Comparison of ENCODE assay signal across 8 cellular contexts in genomic region chr10:101780818-101781654, GRCh38. TPM values are rescaled to one million over a fixed set of nuclear protein-coding genes. Genes with fewer than 3 reads are reported as not detected.
A peak's percentile ranks its signal among the peaks of the same experiment; 100 is the strongest.
DNase-seq lines count a peak whose midpoint lies in the region; ATAC-seq, FAIRE-seq and TF ChIP-seq lines count a peak whose summit lies in the region.

No MANE protein-coding gene starts in this region.

- peaks cover 57% of the 10 kb centered on the region for H3K4me1 Mint-ChIP-seq in WTC11

- H3K4me3 ChIP-seq in A549: no peak overlapping the region
- H3K4me3 ChIP-seq in mammary epithelial cell (replicated peaks in 1 of 3; ENCODE audit: insufficient read depth in 1 of 3, low read depth in 2 of 3, low read length in 3 of 3): peak overlapping the region in 1 of 3 experiments; percentile 91

- no peaks in the 10 kb centered on the region for H3K9me3 Mint-ChIP-seq in WTC11

- FAIRE-seq in A549 (lab: Jason Lieb, UNC): no peak
- peak; percentile 82 for FAIRE-seq in GM12891 (lab: Jason Lieb, UNC)

- H4K20me1 ChIP-seq in mammary epithelial cell (ENCODE audit: insufficient read depth, low read length): no peaks in the 10 kb centered on the region

- CTCF ChIA-PET in A549 (lab: Yijun Ruan, JAX): interaction anchor here (0.6 to 8.1 kb wide), 81 partner anchors 9 to 723 kb away, joined by 3 to 106 read pairs (median 4); partner anchors contain the start of genes DPCD, OGA and POLL
- CTCF ChIA-PET in WTC11 (lab: Charles Lee): interaction anchor here (0.5 to 11.0 kb wide), 71 partner anchors 9 to 658 kb away, joined by 3 to 370 read pairs (median 4); partner anchors contain the start of genes DPCD, KCNIP2, OGA and POLL
- CTCF ChIA-PET in mammary epithelial cell (lab: Charles Lee; ENCODE audit: low non-redundant PET): interaction anchor here (0.5 to 1.7 kb wide), 8 partner anchors 14 to 303 kb away, joined by 3 to 25 read pairs (median 4); no protein-coding TSS in a partner anchor

- dilution Hi-C loops in mammary epithelial cell (cut with HindIII; ENCODE audit: low sequenced_read_pairs): no loop called here

- 46% methylated on average over 12 of the region's 14 CpGs for WGBS in A549 (ENCODE audit: missing lambda C conversion rate)
- WGBS in mammary epithelial cell (ENCODE audit: low coverage, missing lambda C conversion rate): 19% methylated on average over 6 of the region's 14 CpGs

- H3K79me2 ChIP-seq in mammary epithelial cell (ENCODE audit: insufficient read depth, low read length): peaks cover 25% of the 10 kb centered on the region

- peak; percentile 72 to 95 for DNase-seq in A549 (ENCODE audit: low read depth in 1 of 2, low spot score in 1 of 2)
- DNase-seq in GM12891 (ENCODE audit: insufficient read length, low spot score): peak; percentile 75
- DNase-seq in NCI-H2029 (lab: John Stamatoyannopoulos, UW): peak; percentile 3
- DNase-seq in WTC11 (ENCODE audit: low spot score): peak; percentile 80
- peak; percentile 50 for DNase-seq in mammary epithelial cell
- peak; percentile 72 for DNase-seq in kidney tubule cell (ENCODE audit: low spot score)
- peak; percentile 78 for DNase-seq in stimulated activated CD4-positive, alpha-beta T cell treated with anti-CD3 and anti-CD28 coated beads, Interleukin-4, amount 100 ng/mL, for 24 hours

- peak; percentile 80 to 82 for TF ChIP-seq RAD21 in A549 (conservative IDR thresholded peaks at IDR 0.05 in 1 of 2, IDR thresholded peaks at IDR 0.05 in 1 of 2)

- peak overlapping the region in 1 of 2 experiments; percentile 45; a peak in 1 of 6 replicates for H3K27ac ChIP-seq in A549
- H3K27ac ChIP-seq in mammary epithelial cell (ENCODE audit: insufficient read depth, low read depth, low read length): no peak overlapping the region

- no peak overlapping the region for H2AFZ ChIP-seq in mammary epithelial cell (ENCODE audit: low read depth, low read length)

- no peak overlapping the region for H3K27ac Mint-ChIP-seq in WTC11

- peaks cover 13% of the 10 kb centered on the region for H3K36me3 ChIP-seq in mammary epithelial cell (ENCODE audit: insufficient read depth, low read length)

- TF ChIP-seq CTCF in A549 (IDR thresholded peaks at IDR 0.05): peak; percentile 89
- TF ChIP-seq CTCF in WTC11 (IDR thresholded peaks at IDR 0.05): peak; percentile 91
- peak; percentile 82 to 98 for TF ChIP-seq CTCF in mammary epithelial cell (conservative IDR thresholded peaks at IDR 0.05 in 1 of 2, IDR thresholded peaks at IDR 0.05 in 1 of 2; ENCODE audit: extremely low read depth in 1 of 2, insufficient read depth in 1 of 2, low read depth in 1 of 2, low read length in 2 of 2)

- POLR2A ChIA-PET in A549 (lab: Yijun Ruan, JAX): interaction anchor here (0.6 kb wide), 1 partner anchor 37 kb away, joined by 3 read pairs; the partner anchor contains the start of gene OGA
- POLR2A ChIA-PET in WTC11 (lab: Charles Lee): interaction anchor here (1.3 to 2.6 kb wide), 2 partner anchors 37 to 201 kb away, joined by 5 to 10 read pairs; partner anchors contain the start of gene OGA

- peak overlapping the region; percentile 100 for H3K4me3 Mint-ChIP-seq in WTC11

- ATAC-seq in A549 (peak; percentile 56 to 78), WTC11 (peak; percentile 20), HG02852 (IDR thresholded peaks at IDR 0.05; ENCODE audit: unreplicated experiment) (no peak)

- peak overlapping the region; percentile 76 for H3K4me2 ChIP-seq in A549
- peak overlapping the region; percentile 92 for H3K4me2 ChIP-seq in mammary epithelial cell (ENCODE audit: insufficient read depth, low read depth, low read length)

- no peaks in the 10 kb centered on the region for H3K27me3 ChIP-seq in mammary epithelial cell (ENCODE audit: insufficient read depth, low read length)

- intact Hi-C loops in mammary epithelial cell (cut with micrococcal nuclease): loop anchor here (1.0 to 5.0 kb wide), 8 partner anchors 86 to 620 kb away; partner anchors contain the start of genes DPCD, FBXW4 and POLL

- H3K9me3 ChIP-seq in A549 (no peaks in the 10 kb centered on the region), mammary epithelial cell (replicated peaks; ENCODE audit: insufficient read depth, low read length) (no peaks in the 10 kb centered on the region)

- no peak for TF ChIP-seq POLR2A in A549 (IDR thresholded peaks at IDR 0.05; ENCODE audit: low read length)
- no peak for TF ChIP-seq POLR2A in GM12891 (IDR thresholded peaks at IDR 0.05; ENCODE audit: low read depth, low read length)

- peaks cover 8% of the 10 kb centered on the region for H3K36me3 Mint-ChIP-seq in WTC11

- H3K4me1 ChIP-seq in A549: peaks cover 35% of the 10 kb centered on the region
- H3K4me1 ChIP-seq in mammary epithelial cell (ENCODE audit: insufficient read depth, low read length): peaks cover 41% of the 10 kb centered on the region

- no TSS peak for BruUV-seq in mammary epithelial cell (replicated peaks; lab: Mats Ljungman, UMichigan)

- H3K27me3 Mint-ChIP-seq in WTC11 (ENCODE audit: low read depth): peaks cover 28% of the 10 kb centered on the region

- no peak for TF ChIP-seq EP300 in A549 (IDR thresholded peaks at IDR 0.05)

- no peak overlapping the region for H3K9ac ChIP-seq in mammary epithelial cell (ENCODE audit: insufficient read depth, low read length)

- in situ Hi-C loops in mammary epithelial cell (cut with MboI; ENCODE audit: low sequenced_read_pairs in 2 of 2): loop anchor here (5.0 to 25.0 kb wide), 3 partner anchors 174 to 569 kb away; no protein-coding TSS in a partner anchor

TF ChIP-seq in A549, 52 proteins besides CTCF, POLR2A, EP300 and RAD21:
- no peak for TF ChIP-seq BCL3 (IDR thresholded peaks at IDR 0.05)
- peak; percentile 75 for TF ChIP-seq SMC3 (IDR thresholded peaks at IDR 0.05)

TF ChIP-seq in GM12891, 5 proteins besides CTCF, POLR2A, EP300 and RAD21:
- no peak for TF ChIP-seq POU2F2 (IDR thresholded peaks at IDR 0.05; ENCODE audit: low read depth, low read length)
- no peak for TF ChIP-seq TAF1 (IDR thresholded peaks at IDR 0.05; ENCODE audit: low read depth, low read length)
- TF ChIP-seq PAX5 (IDR thresholded peaks at IDR 0.05; ENCODE audit: insufficient read depth, low read length, severe bottlenecking): peak; percentile 61

TF ChIP-seq in WTC11, 78 proteins besides CTCF, POLR2A, EP300 and RAD21 (continues in another document):
- TF ChIP-seq SP1 (CRISPR knock-in tag; conservative IDR thresholded peaks at IDR 0.05): no peak
- TF ChIP-seq ERG (CRISPR knock-in tag; IDR thresholded peaks at IDR 0.05): no peak
- no peak for TF ChIP-seq HMGA2 (CRISPR knock-in tag; IDR thresholded peaks at IDR 0.05)

RNA-seq across cellular contexts. Expression of gene NPM3, which starts 2.2 kb away (rescaled TPM):
- polyA plus RNA-seq in A549 (2011; rRNA removed) (41.5 and 45.0 TPM in 2 replicates), A549 (2017; fragmentation: RNase III; extraction: RNeasy Plus Mini Kit Qiagen cat#74134 plus additional on column Dnase treatment) (96.3 to 101 TPM (median 99.1 TPM) in 3 replicates), mammary epithelial cell (132 TPM)
- polyA plus RNA-seq in A549 (2012; cell fraction: cytosol; rRNA removed): 160 and 182 TPM in 2 replicates
- 131 and 168 TPM in 2 replicates for polyA plus RNA-seq in A549 (2012; cell fraction: nucleus; rRNA removed)
- polyA minus RNA-seq in A549 (2011; rRNA and poly(A)+ RNA removed): 55.0 and 61.2 TPM in 2 replicates
- polyA plus RNA-seq in GM12891 (2012; ENCODE audit: low read depth, missing spikeins): 80.2 TPM
- total RNA-seq in WTC11 (2021) (223 to 260 TPM (median 229 TPM) in 3 replicates), mammary epithelial cell (100 to 1,000 TPM in 1 of 2 donors, 10 to 100 TPM in 1; 99.4 to 104 TPM)
- 73.4 TPM for polyA minus RNA-seq in mammary epithelial cell

RNA-seq across cellular contexts. Expression of gene FGF8, which starts 5.1 kb away (rescaled TPM):
- polyA plus RNA-seq in A549 (2011; rRNA removed): 0.12 TPM in 1 of 2 replicates, not detected in the other
- 0.08 and 0.16 TPM in 2 replicates for polyA plus RNA-seq in A549 (2012; cell fraction: cytosol; rRNA removed)
- polyA plus RNA-seq in A549 (2012; cell fraction: nucleus; rRNA removed): 0.67 and 0.77 TPM in 2 replicates
- polyA plus RNA-seq in A549 (2017; fragmentation: RNase III; extraction: RNeasy Plus Mini Kit Qiagen cat#74134 plus additional on column Dnase treatment): not detected in 3 replicates
- polyA minus RNA-seq in A549 (2011; rRNA and poly(A)+ RNA removed): not detected in 2 replicates
- 0.15 TPM for polyA plus RNA-seq in GM12891 (2012; ENCODE audit: low read depth, missing spikeins)
- total RNA-seq in WTC11 (2021): 14.0 to 28.9 TPM (median 16.4 TPM) in 3 replicates
- total RNA-seq in mammary epithelial cell: not detected
- not detected for polyA plus RNA-seq in mammary epithelial cell
- polyA minus RNA-seq in mammary epithelial cell: not detected

RNA-seq across cellular contexts. Expression of gene OGA, which starts 37.2 kb away (rescaled TPM):
- polyA plus RNA-seq in A549 (2011; rRNA removed) (79.1 and 84.5 TPM in 2 replicates), A549 (2017; fragmentation: RNase III; extraction: RNeasy Plus Mini Kit Qiagen cat#74134 plus additional on column Dnase treatment) (40.3 to 50.7 TPM (median 46.5 TPM) in 3 replicates), mammary epithelial cell (22.1 TPM)
- 13.2 and 13.9 TPM in 2 replicates for polyA plus RNA-seq in A549 (2012; cell fraction: cytosol; rRNA removed)
- polyA plus RNA-seq in A549 (2012; cell fraction: nucleus; rRNA removed): 21.1 and 34.5 TPM in 2 replicates
- 22.5 and 23.8 TPM in 2 replicates for polyA minus RNA-seq in A549 (2011; rRNA and poly(A)+ RNA removed)
- polyA plus RNA-seq in GM12891 (2012; ENCODE audit: low read depth, missing spikeins): 67.5 TPM
- total RNA-seq in WTC11 (2021) (110 to 111 TPM (median 110 TPM) in 3 replicates), mammary epithelial cell (10 to 100 TPM; 82.4 to 97.5 TPM)
- polyA minus RNA-seq in mammary epithelial cell: 211 TPM

Comparison
In these comparisons a context has a peak if more than half of its experiments do, and no peak if none do; other contexts are left out.
1. DNase-seq: peak in every context shown above with its lines; median percentile 84 in A549; 80 in WTC11; 78 in stimulated activated CD4-positive, alpha-beta T cell treated with anti-CD3 and anti-CD28 coated beads, Interleukin-4, amount 100 ng/mL, for 24 hours; 75 in GM12891; 72 in kidney tubule cell; 50 in mammary epithelial cell; 3 in NCI-H2029.
2. RNA of gene FGF8, which starts 5.1 kb away (total RNA-seq): 14.0 to 28.9 TPM in WTC11; not detected in mammary epithelial cell; every median in the first group is over 10 times any median in the second.
3. Of the 8 proteins assayed by ChIP-seq in both WTC11 and A549: peak only in WTC11: none; only in A549: none; in both: CTCF; in neither: 7.
4. Peak in every context shown above with its lines, with median percentiles within 50 percentile points of each other: CTCF ChIP-seq.